13 cellular contexts compared by ENCODE assay signal in the genomic region with DNA sequence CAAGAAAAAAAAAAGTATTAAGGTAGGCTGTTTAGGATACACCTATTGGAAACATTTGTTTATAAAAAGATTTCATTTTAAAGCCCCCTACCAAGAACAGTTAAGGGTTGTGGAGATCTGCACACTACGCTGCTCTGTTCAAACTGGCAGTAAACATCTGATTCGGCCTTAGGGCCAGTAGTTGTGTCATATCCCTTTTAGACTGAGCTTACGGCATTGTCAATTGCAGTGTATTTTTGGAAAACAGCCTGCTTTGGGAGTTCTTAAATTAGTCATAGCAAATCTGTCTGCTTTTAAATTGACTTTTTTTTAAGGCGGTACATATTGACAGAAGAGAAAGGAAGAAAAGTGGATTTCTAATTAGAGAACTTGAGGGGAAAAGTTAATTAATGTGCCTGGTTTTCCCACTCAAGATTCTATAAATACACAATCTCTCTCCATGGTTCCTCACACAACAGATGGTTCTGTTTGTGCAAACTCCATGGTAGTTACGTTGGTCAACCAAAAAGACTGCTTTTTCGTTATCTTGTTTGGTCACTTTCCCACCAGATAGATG. TPM values are rescaled to one million over a fixed set of nuclear protein-coding genes. Genes with fewer than 3 reads are reported as not detected.
DNase-seq lines count a peak whose midpoint lies in the region; ATAC-seq and TF ChIP-seq lines count a peak whose summit lies in the region.
"Had no signal": no experiment of that assay in that cellular context is flagged by ENCODE, and none has a peak within 500 bp of the region (broad histone marks: within the 10 kb centered on the region; RNA-seq: fewer than 3 reads in every experiment).

No MANE protein-coding gene starts in this region.

- H3K79me2 ChIP-seq in GM23338 (replicated peaks; ENCODE audit: insufficient read depth), result peaks cover 24% of the 10 kb centered on the region

- H3K9me3 Mint-ChIP-seq in GM23338, result no peaks in the 10 kb centered on the region
- no peaks in the 10 kb centered on the region for H3K9me3 Mint-ChIP-seq in brain
- H3K9me3 Mint-ChIP-seq in immature natural killer cell, result no peaks in the 10 kb centered on the region
- H3K9me3 Mint-ChIP-seq: activated T-cell treated with anti-CD3 and anti-CD28 coated beads, Interleukin-2, amount 50 U/mL, for 24 hours had no signal

- H3K4me3 Mint-ChIP-seq in GM23338 (peak overlapping the region; percentile 90; the same call in 1 of the 3 replicates), brain (peak overlapping the region; percentile 92 to 97 (median 96)), immature natural killer cell (peak overlapping the region in 1 of 5 donors; percentile 86)
- H3K4me3 Mint-ChIP-seq: activated T-cell treated with anti-CD3 and anti-CD28 coated beads, Interleukin-2, amount 50 U/mL, for 24 hours had no signal

- no peaks in the 10 kb centered on the region for H3K36me3 ChIP-seq in GM23338 (ENCODE audit: insufficient read depth)

- H3K27ac Mint-ChIP-seq in GM23338, result no peak overlapping the region
- peak overlapping the region in 4 of 5 experiments; percentile 54 to 99 (median 81) for H3K27ac Mint-ChIP-seq in brain
- peak overlapping the region in 5 of 6 donors; percentile 35 to 98 (median 96) for H3K27ac Mint-ChIP-seq in immature natural killer cell

- no peak overlapping the region for H2AFZ ChIP-seq in GM23338

- no peaks in the 10 kb centered on the region for H3K9me2 ChIP-seq in GM23338 (ENCODE audit: insufficient read depth)

- no peak for DNase-seq in GM23338 (ENCODE audit: low spot score)
- DNase-seq in immature natural killer cell, result no peak
- DNase-seq in iPS-NIHi11 (ENCODE audit: low spot score), result no peak
- no peak for DNase-seq in stimulated activated naive CD4-positive, alpha-beta T cell treated with Interleukin-2 at 50 U/mL for 16 hours (lab: John Stamatoyannopoulos, UW)
- no peak for DNase-seq in OCI-M2 (lab: John Stamatoyannopoulos, UW; ENCODE audit: unreplicated experiment)
- DNase-seq: activated T-cell treated with anti-CD3 and anti-CD28 coated beads, Interleukin-2, amount 50 U/mL, for 24 hours; NK-92 treated with Interleukin-12 subunit alpha and Interleukin-12 subunit beta, amount 100 ng/mL, for 24 hours; stimulated activated CD4-positive, alpha-beta T cell treated with anti-CD3 and anti-CD28 coated beads, Interleukin-15, amount 100 ng/mL, for 24 hours; stimulated activated naive CD4-positive, alpha-beta T cell had no signal

- H3K27ac ChIP-seq in 22Rv1, result peak overlapping the region; percentile 90
- H3K27ac ChIP-seq in GM23338 (ENCODE audit: low read depth), result no peak overlapping the region
- H3K27ac ChIP-seq: BLaER1 treated with 17β-estradiol and CSF1 and Interleukin-3, amounts not matched to agents 10 nM and 100 nM had no signal

- H3K27me3 Mint-ChIP-seq in GM23338 (ENCODE audit: insufficient read depth, low read depth, poor library complexity) (peaks cover 7% of the 10 kb centered on the region), brain (peaks cover 9% of the 10 kb centered on the region), immature natural killer cell (ENCODE audit: low read depth in 3 of 3) (peaks cover 2 to 11% (median 10%) of the 10 kb centered on the region in 3 donors)
- H3K27me3 Mint-ChIP-seq: activated T-cell treated with anti-CD3 and anti-CD28 coated beads, Interleukin-2, amount 50 U/mL, for 24 hours had no signal

- H4K20me1 ChIP-seq in GM23338 (replicated peaks; ENCODE audit: insufficient read depth), result 0 out of 2 replicates have a peak, but pooled peaks cover 5% of the 10 kb centered on the region

- H3K4me1 Mint-ChIP-seq in GM23338 (peaks cover 10% of the 10 kb centered on the region; the same call in 2 of the 3 replicates), brain (peaks cover 47% of the 10 kb centered on the region), immature natural killer cell (peaks cover 27 to 38% of the 10 kb centered on the region in 2 donors)

- ATAC-seq in GM23338 (no peak), GM21825 (IDR thresholded peaks at IDR 0.05; ENCODE audit: unreplicated experiment) (no peak)

- H3K4me1 ChIP-seq in GM23338 (ENCODE audit: insufficient read depth), result peaks cover 8% of the 10 kb centered on the region

- H3F3A ChIP-seq in GM23338 (replicated peaks; ENCODE audit: low read depth), result peaks cover 6% of the 10 kb centered on the region; the same call in 1 of the 2 replicates

- no peak overlapping the region for H3K4me2 ChIP-seq in GM23338

- no peaks in the 10 kb centered on the region; the same call in 2 of the 3 replicates for H3K36me3 Mint-ChIP-seq in GM23338 (ENCODE audit: low read depth)
- H3K36me3 Mint-ChIP-seq in brain, result peaks cover 4% of the 10 kb centered on the region
- peaks cover 0 to 2% (median 0%) of the 10 kb centered on the region in 3 donors for H3K36me3 Mint-ChIP-seq in immature natural killer cell

- no peak overlapping the region for H3K4me3 ChIP-seq in GM23338
- H3K4me3 ChIP-seq: BLaER1 treated with 17β-estradiol and CSF1 and Interleukin-3, amounts not matched to agents 10 nM and 100 nM had no signal

- TF ChIP-seq CTCF in 22Rv1 (IDR thresholded peaks at IDR 0.05), result no peak
- TF ChIP-seq CTCF in GM23338 (conservative IDR thresholded peaks at IDR 0.05; ENCODE audit: low read depth in 2 of 2), result no peak
- no peak for TF ChIP-seq CTCF in brain (conservative IDR thresholded peaks at IDR 0.05)

- no peaks in the 10 kb centered on the region for H3K27me3 ChIP-seq in GM23338 (ENCODE audit: insufficient read depth)
- H3K27me3 ChIP-seq: BLaER1 treated with 17β-estradiol and CSF1 and Interleukin-3, amounts not matched to agents 10 nM and 100 nM had no signal

TF ChIP-seq in GM23338, 12 proteins besides CTCF, POLR2A, EP300 and RAD21 (continues in another document):
- TF ChIP-seq, protein P1, sequence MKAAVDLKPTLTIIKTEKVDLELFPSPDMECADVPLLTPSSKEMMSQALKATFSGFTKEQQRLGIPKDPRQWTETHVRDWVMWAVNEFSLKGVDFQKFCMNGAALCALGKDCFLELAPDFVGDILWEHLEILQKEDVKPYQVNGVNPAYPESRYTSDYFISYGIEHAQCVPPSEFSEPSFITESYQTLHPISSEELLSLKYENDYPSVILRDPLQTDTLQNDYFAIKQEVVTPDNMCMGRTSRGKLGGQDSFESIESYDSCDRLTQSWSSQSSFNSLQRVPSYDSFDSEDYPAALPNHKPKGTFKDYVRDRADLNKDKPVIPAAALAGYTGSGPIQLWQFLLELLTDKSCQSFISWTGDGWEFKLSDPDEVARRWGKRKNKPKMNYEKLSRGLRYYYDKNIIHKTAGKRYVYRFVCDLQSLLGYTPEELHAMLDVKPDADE (IDR thresholded peaks at IDR 0.05), result no peak
- TF ChIP-seq NANOG (IDR thresholded peaks at IDR 0.05; ENCODE audit: borderline replicate concordance) (no peak), STAT1 (IDR thresholded peaks at IDR 0.05; ENCODE audit: unreplicated experiment) (no peak), EZH2phosphoT487 (IDR thresholded peaks at IDR 0.05; ENCODE audit: unreplicated experiment) (no peak), CREB1 (CRISPR knock-in tag; IDR thresholded peaks at IDR 0.05; ENCODE audit: low read depth) (no peak), JUNB (IDR thresholded peaks at IDR 0.05; ENCODE audit: unreplicated experiment) (no peak), POLR2AphosphoS5 (IDR thresholded peaks at IDR 0.05; ENCODE audit: low read depth) (no peak)
- TF ChIP-seq, protein P2, sequence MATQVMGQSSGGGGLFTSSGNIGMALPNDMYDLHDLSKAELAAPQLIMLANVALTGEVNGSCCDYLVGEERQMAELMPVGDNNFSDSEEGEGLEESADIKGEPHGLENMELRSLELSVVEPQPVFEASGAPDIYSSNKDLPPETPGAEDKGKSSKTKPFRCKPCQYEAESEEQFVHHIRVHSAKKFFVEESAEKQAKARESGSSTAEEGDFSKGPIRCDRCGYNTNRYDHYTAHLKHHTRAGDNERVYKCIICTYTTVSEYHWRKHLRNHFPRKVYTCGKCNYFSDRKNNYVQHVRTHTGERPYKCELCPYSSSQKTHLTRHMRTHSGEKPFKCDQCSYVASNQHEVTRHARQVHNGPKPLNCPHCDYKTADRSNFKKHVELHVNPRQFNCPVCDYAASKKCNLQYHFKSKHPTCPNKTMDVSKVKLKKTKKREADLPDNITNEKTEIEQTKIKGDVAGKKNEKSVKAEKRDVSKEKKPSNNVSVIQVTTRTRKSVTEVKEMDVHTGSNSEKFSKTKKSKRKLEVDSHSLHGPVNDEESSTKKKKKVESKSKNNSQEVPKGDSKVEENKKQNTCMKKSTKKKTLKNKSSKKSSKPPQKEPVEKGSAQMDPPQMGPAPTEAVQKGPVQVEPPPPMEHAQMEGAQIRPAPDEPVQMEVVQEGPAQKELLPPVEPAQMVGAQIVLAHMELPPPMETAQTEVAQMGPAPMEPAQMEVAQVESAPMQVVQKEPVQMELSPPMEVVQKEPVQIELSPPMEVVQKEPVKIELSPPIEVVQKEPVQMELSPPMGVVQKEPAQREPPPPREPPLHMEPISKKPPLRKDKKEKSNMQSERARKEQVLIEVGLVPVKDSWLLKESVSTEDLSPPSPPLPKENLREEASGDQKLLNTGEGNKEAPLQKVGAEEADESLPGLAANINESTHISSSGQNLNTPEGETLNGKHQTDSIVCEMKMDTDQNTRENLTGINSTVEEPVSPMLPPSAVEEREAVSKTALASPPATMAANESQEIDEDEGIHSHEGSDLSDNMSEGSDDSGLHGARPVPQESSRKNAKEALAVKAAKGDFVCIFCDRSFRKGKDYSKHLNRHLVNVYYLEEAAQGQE (IDR thresholded peaks at IDR 0.05; ENCODE audit: unreplicated experiment), result no peak

RNA-seq across cellular contexts. Expression of a gene that starts 1.7 kb away (rescaled TPM):
- total RNA-seq in GM23338 (2014; rRNA removed; shearing (Covaris generic)), result 19.1 and 19.7 TPM in 2 replicates
- polyA plus RNA-seq in GM23338 (2016; fragmentation: Nextera tagmentation; extraction: Ambion mirVana) (5.1 and 5.2 TPM in 2 replicates), brain (ENCODE audit: insufficient read depth, low read depth, low replicate concordance) (1.8 TPM), immature natural killer cell (1 to 10 TPM; 2.8 to 5.7 (median 3.0) TPM)

RNA-seq across cellular contexts. Expression of a gene that starts 46.8 kb away (rescaled TPM):
- 14.4 and 16.0 TPM in 2 replicates for total RNA-seq in GM23338 (2014; rRNA removed; shearing (Covaris generic))
- polyA plus RNA-seq in GM23338 (2016; fragmentation: Nextera tagmentation; extraction: Ambion mirVana) (4.6 and 4.7 TPM in 2 replicates), brain (ENCODE audit: insufficient read depth, low read depth, low replicate concordance) (16.4 TPM), immature natural killer cell (not detected)
